In the genomic region with DNA sequence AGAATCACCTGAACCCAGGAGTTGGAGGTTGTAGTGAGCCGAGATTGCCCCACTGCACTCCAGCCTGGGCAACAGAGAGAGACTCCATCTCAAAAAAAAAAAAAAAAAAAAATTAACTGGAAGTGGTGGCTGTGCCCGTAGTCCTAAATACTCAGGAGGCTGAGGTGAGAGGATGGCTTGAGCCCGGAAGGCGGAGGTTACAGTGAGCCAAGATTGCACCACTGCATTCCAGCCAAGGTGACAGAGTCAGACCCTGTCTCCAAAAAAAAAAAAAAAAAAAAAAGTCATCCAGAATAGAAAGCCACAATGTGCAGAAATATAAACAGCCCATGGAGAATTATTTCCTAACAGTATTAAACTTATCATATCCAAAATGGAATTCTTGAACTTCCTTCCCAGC, we compare ENCODE assay signal across 1 cellular context. TPM values are rescaled to one million over a fixed set of nuclear protein-coding genes. Genes with fewer than 3 reads are reported as not detected.
"Had no signal": no experiment of that assay in that cellular context is flagged by ENCODE, and none has a peak within 500 bp of the region (broad histone marks: within the 10 kb centered on the region; RNA-seq: fewer than 3 reads in every experiment).

No MANE protein-coding gene starts in this region.

RNA-seq across cellular contexts. Expression of a gene that starts 11.6 kb away (rescaled TPM):
- total RNA-seq: PC-3 had no signal
